Comparison of ENCODE assay signal across 18 cellular contexts in the genomic region with DNA sequence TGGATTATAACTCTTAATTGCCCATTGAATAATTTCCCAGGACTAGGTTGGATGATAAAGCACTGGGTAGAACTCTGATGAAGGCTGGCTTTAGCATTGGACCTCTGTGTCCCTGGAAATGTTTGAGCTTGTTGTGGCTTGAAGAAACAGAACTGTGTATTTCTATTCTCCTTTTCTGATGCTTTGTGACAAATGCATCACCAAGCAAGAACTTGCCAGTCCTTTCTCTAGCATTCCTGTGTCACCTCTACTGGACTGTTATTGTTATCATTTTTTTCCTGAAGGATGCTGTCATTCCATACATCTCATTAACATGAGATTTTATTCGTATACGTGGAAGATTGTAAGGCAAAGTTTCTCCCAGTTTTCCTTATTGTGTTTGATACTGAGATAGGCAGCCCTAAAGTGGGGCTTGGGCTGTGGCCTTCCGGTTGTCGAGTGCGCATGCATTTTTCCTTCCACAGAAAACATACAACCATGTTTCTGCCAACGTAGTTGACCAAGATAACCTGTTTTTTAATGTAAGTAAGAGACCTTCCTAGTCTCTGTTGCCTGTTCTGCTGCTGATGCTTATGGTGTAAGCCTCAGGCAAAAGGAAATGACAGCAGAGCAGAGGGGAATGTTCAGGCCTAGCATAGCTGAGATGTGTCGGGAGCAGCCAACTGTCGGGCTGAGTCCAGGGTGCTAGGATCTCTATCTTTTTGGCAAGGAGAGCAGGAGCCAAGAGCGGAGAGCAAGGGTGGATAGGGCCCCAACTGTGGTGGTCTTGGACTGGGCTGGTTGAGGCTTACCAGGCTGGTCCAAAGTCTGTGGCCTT. TPM values are rescaled to one million over a fixed set of nuclear protein-coding genes. Genes with fewer than 3 reads are reported as not detected.
DNase-seq lines count a peak whose midpoint lies in the region; ATAC-seq, FAIRE-seq and TF ChIP-seq lines count a peak whose summit lies in the region.
"Had no signal": no experiment of that assay in that cellular context is flagged by ENCODE, and none has a peak within 500 bp of the region (broad histone marks: within the 10 kb centered on the region; RNA-seq: fewer than 3 reads in every experiment).

No MANE protein-coding gene starts in this region.

- no peaks in the 10 kb centered on the region for H3K36me3 ChIP-seq in thoracic aorta

- no peaks in the 10 kb centered on the region for H3K27me3 ChIP-seq in thoracic aorta (replicated peaks; ENCODE audit: insufficient read depth)

- H3K9me3 ChIP-seq in thoracic aorta, result no peaks in the 10 kb centered on the region

- peak overlapping the region; percentile 13 for H3K4me3 Mint-ChIP-seq in activated CD4-positive, alpha-beta T cell treated with anti-CD3 and anti-CD28 coated beads, Interleukin-2, amount 10 ng/mL, durations not matched to agents 24 days and 14 days
- H3K4me3 Mint-ChIP-seq in nephron progenitor cell, result peak overlapping the region; percentile 87
- no peak overlapping the region for H3K4me3 Mint-ChIP-seq in natural killer cell treated with Interleukin-12 subunit alpha and Interleukin-12 subunit beta and Interleukin-15 and Interleukin-18, amount 100 ng/mL, for 72 hours
- H3K4me3 Mint-ChIP-seq: activated naive CD8-positive, alpha-beta T cell had no signal

- no peaks in the 10 kb centered on the region for H3K9me3 Mint-ChIP-seq in activated CD4-positive, alpha-beta T cell treated with anti-CD3 and anti-CD28 coated beads, Interleukin-2, amount 10 ng/mL, durations not matched to agents 24 days and 14 days
- no peaks in the 10 kb centered on the region for H3K9me3 Mint-ChIP-seq in nephron progenitor cell
- H3K9me3 Mint-ChIP-seq in natural killer cell treated with Interleukin-12 subunit alpha and Interleukin-12 subunit beta and Interleukin-15 and Interleukin-18, amount 100 ng/mL, for 72 hours, result no peaks in the 10 kb centered on the region

- intact Hi-C loops in activated CD4-positive, alpha-beta T cell treated with anti-CD3 and anti-CD28 coated beads, Interleukin-2, amount 10 ng/mL, durations not matched to agents 24 days and 14 days (cut with micrococcal nuclease), result no loop called here

- peaks cover 5 to 25% of the 10 kb centered on the region in 2 donors for H3K4me1 ChIP-seq in thoracic aorta (ENCODE audit: control insufficient read depth in 1 of 2, low read depth in 2 of 2)

- peaks cover 55% of the 10 kb centered on the region for H3K27me3 Mint-ChIP-seq in activated CD4-positive, alpha-beta T cell treated with anti-CD3 and anti-CD28 coated beads, Interleukin-2, amount 10 ng/mL, durations not matched to agents 24 days and 14 days
- H3K27me3 Mint-ChIP-seq in nephron progenitor cell (ENCODE audit: low read depth, poor library complexity), result peaks cover 61% of the 10 kb centered on the region
- H3K27me3 Mint-ChIP-seq in natural killer cell treated with Interleukin-12 subunit alpha and Interleukin-12 subunit beta and Interleukin-15 and Interleukin-18, amount 100 ng/mL, for 72 hours, result peaks cover 36 to 58% of the 10 kb centered on the region in 2 donors

- H3K27ac ChIP-seq in thoracic aorta, result peak overlapping the region in 1 of 2 donors; percentile 22
- H3K27ac ChIP-seq: hepatocyte, HL-60, KMS-11, VCaP had no signal

- TF ChIP-seq POLR2A in GM12892 (IDR thresholded peaks at IDR 0.05; ENCODE audit: low read depth, low read length), result no peak

- TF ChIP-seq CTCF in epithelial cell of esophagus (IDR thresholded peaks at IDR 0.05; ENCODE audit: insufficient read depth, low read depth, low read length, missing control alignments) (no peak), nephron progenitor cell (IDR thresholded peaks at IDR 0.05) (no peak), thoracic aorta (IDR thresholded peaks at IDR 0.05) (no peak)

- no peak for FAIRE-seq in GM12892 (lab: Jason Lieb, UNC)
- FAIRE-seq: colon had no signal

- DNase-seq in activated CD4-positive, alpha-beta T cell treated with anti-CD3 and anti-CD28 coated beads, Interleukin-2, amount 10 ng/mL, durations not matched to agents 24 days and 14 days, result no peak
- no peak for DNase-seq in activated CD4-positive, alpha-beta T cell treated with anti-CD3 and anti-CD28 coated beads for 1 hour
- DNase-seq in epithelial cell of esophagus (ENCODE audit: low read depth) (peak; percentile 31), nephron progenitor cell (no peak), thoracic aorta (ENCODE audit: low spot score) (no peak), GM12892 (ENCODE audit: insufficient read length) (no peak), NCI-H2029 (lab: John Stamatoyannopoulos, UW) (no peak)
- DNase-seq in natural killer cell treated with Interleukin-12 subunit alpha and Interleukin-12 subunit beta and Interleukin-15 and Interleukin-18, amount 100 ng/mL, for 72 hours (ENCODE audit: low spot score), result no peak
- DNase-seq: CD8-positive, alpha-beta memory T cell; NCI-H1417; NCI-H446 treated with DMSO at 0.1 percent for 48 hours had no signal

- no peak overlapping the region for H3K27ac Mint-ChIP-seq in activated CD4-positive, alpha-beta T cell treated with anti-CD3 and anti-CD28 coated beads, Interleukin-2, amount 10 ng/mL, durations not matched to agents 24 days and 14 days
- no peak overlapping the region for H3K27ac Mint-ChIP-seq in nephron progenitor cell
- no peak overlapping the region for H3K27ac Mint-ChIP-seq in natural killer cell treated with Interleukin-12 subunit alpha and Interleukin-12 subunit beta and Interleukin-15 and Interleukin-18, amount 100 ng/mL, for 72 hours
- H3K27ac Mint-ChIP-seq: activated naive CD8-positive, alpha-beta T cell; CD8-positive, alpha-beta memory T cell had no signal

- H3K4me3 ChIP-seq in epithelial cell of esophagus (ENCODE audit: low read length) (no peak overlapping the region), thoracic aorta (peak overlapping the region; percentile 26)
- H3K4me3 ChIP-seq: hepatocyte had no signal

- no peak for ATAC-seq in thoracic aorta (ENCODE audit: insufficient number of reproducible peaks, low FRiP score, low read depth)
- no peak for ATAC-seq in natural killer cell treated with Interleukin-12 subunit alpha and Interleukin-12 subunit beta and Interleukin-15 and Interleukin-18, amount 100 ng/mL, for 72 hours
- ATAC-seq: esophagus mucosa had no signal

- peaks cover 13% of the 10 kb centered on the region for H3K4me1 Mint-ChIP-seq in activated CD4-positive, alpha-beta T cell treated with anti-CD3 and anti-CD28 coated beads, Interleukin-2, amount 10 ng/mL, durations not matched to agents 24 days and 14 days
- peaks cover 76% of the 10 kb centered on the region for H3K4me1 Mint-ChIP-seq in nephron progenitor cell
- peaks cover 3 to 6% of the 10 kb centered on the region in 2 donors for H3K4me1 Mint-ChIP-seq in natural killer cell treated with Interleukin-12 subunit alpha and Interleukin-12 subunit beta and Interleukin-15 and Interleukin-18, amount 100 ng/mL, for 72 hours (ENCODE audit: low read depth in 2 of 2)

- H3K36me3 Mint-ChIP-seq in activated CD4-positive, alpha-beta T cell treated with anti-CD3 and anti-CD28 coated beads, Interleukin-2, amount 10 ng/mL, durations not matched to agents 24 days and 14 days (ENCODE audit: low read depth), result no peaks in the 10 kb centered on the region
- no peaks in the 10 kb centered on the region for H3K36me3 Mint-ChIP-seq in nephron progenitor cell (ENCODE audit: low read depth)
- H3K36me3 Mint-ChIP-seq in natural killer cell treated with Interleukin-12 subunit alpha and Interleukin-12 subunit beta and Interleukin-15 and Interleukin-18, amount 100 ng/mL, for 72 hours, result no peaks in the 10 kb centered on the region
- H3K36me3 Mint-ChIP-seq: activated naive CD8-positive, alpha-beta T cell; CD8-positive, alpha-beta memory T cell had no signal

RNA-seq across cellular contexts. Expression of gene NTRK2, which starts 2.3 kb away (rescaled TPM):
- 2.3 and 2.4 TPM in 2 replicates for total RNA-seq in activated CD4-positive, alpha-beta T cell treated with anti-CD3 and anti-CD28 coated beads, Interleukin-2, amount 10 ng/mL, durations not matched to agents 24 days and 14 days
- 10 to 100 TPM; 12.6 to 27.9 TPM for total RNA-seq in thoracic aorta
- 0.28 TPM for polyA plus RNA-seq in GM12892 (2012; ENCODE audit: missing spikeins)
- total RNA-seq in natural killer cell treated with Interleukin-12 subunit alpha and Interleukin-12 subunit beta and Interleukin-15 and Interleukin-18, amount 100 ng/mL, for 72 hours, result 1 to 10 TPM in 1 of 2 donors, under 1 TPM in 1; 0.24 to 2.4 TPM
- polyA plus RNA-seq: CD8-positive, alpha-beta memory T cell had no signal
